In genomic region chr6:12151433-12151820, GRCh38 we compare ENCODE assay signal across 13 cellular contexts.
"Had no signal": no experiment of that assay in that cellular context is flagged by ENCODE, and none has a peak within 500 bp of the region (broad histone marks: within the 10 kb centered on the region; RNA-seq: fewer than 3 reads in every experiment).

No MANE protein-coding gene starts in this region.

- H3K9me3 Mint-ChIP-seq: activated CD4-positive, alpha-beta T cell treated with anti-CD3 and anti-CD28 coated beads, Interleukin-2, amount 10 ng/mL, durations not matched to agents 7 days and 5 days; activated T-cell treated with anti-CD3 and anti-CD28 coated beads, Interleukin-2, amount 50 U/mL, for 4 hours; endodermal cell; immature natural killer cell; nephron progenitor cell; stimulated activated memory B cell treated with anti-CD40 and anti-IgM and Interleukin-4, amounts not matched to agents 10 μg/mL and 1 μg/mL and 100 μg/mL, for 72 hours; T-cell had no signal

- H3K36me3 ChIP-seq: sigmoid colon, thyroid gland had no signal

- DNase-seq: activated effector memory CD4-positive, alpha-beta T cell treated with Interleukin-2 at 50 U/mL for 16 hours; sigmoid colon had no signal

- ATAC-seq: stimulated activated memory B cell treated with anti-CD40 and anti-IgM and Interleukin-4, amounts not matched to agents 10 μg/mL and 1 μg/mL and 100 μg/mL, for 72 hours had no signal

- H3K4me3 Mint-ChIP-seq: activated CD4-positive, alpha-beta T cell treated with anti-CD3 and anti-CD28 coated beads, Interleukin-2, amount 10 ng/mL, durations not matched to agents 7 days and 5 days; activated CD8-positive, alpha-beta T cell treated with anti-CD3 and anti-CD28 coated beads, Interleukin-2, amount 10 ng/mL, durations not matched to agents 7 days and 5 days; activated T-cell treated with anti-CD3 and anti-CD28 coated beads, Interleukin-2, amount 50 U/mL, for 4 hours; endodermal cell; immature natural killer cell; mesothelial cell of epicardium; nephron progenitor cell; stimulated activated memory B cell treated with anti-CD40 and anti-IgM and Interleukin-4, amounts not matched to agents 10 μg/mL and 1 μg/mL and 100 μg/mL, for 72 hours; T-cell had no signal

- H3K27ac ChIP-seq: sigmoid colon, spleen, thyroid gland had no signal

- H3K27ac Mint-ChIP-seq: activated CD4-positive, alpha-beta T cell treated with anti-CD3 and anti-CD28 coated beads, Interleukin-2, amount 10 ng/mL, durations not matched to agents 7 days and 5 days; activated CD8-positive, alpha-beta T cell treated with anti-CD3 and anti-CD28 coated beads, Interleukin-2, amount 10 ng/mL, durations not matched to agents 7 days and 5 days; endodermal cell; immature natural killer cell; stimulated activated memory B cell treated with anti-CD40 and anti-IgM and Interleukin-4, amounts not matched to agents 10 μg/mL and 1 μg/mL and 100 μg/mL, for 72 hours; T-cell had no signal

- H3K36me3 Mint-ChIP-seq: immature natural killer cell had no signal

- H3K4me1 ChIP-seq: thyroid gland had no signal

- H3K27me3 Mint-ChIP-seq: activated CD4-positive, alpha-beta T cell treated with anti-CD3 and anti-CD28 coated beads, Interleukin-2, amount 10 ng/mL, durations not matched to agents 7 days and 5 days; stimulated activated memory B cell treated with anti-CD40 and anti-IgM and Interleukin-4, amounts not matched to agents 10 μg/mL and 1 μg/mL and 100 μg/mL, for 72 hours; T-cell had no signal

- H3K9me3 ChIP-seq: sigmoid colon, spleen, thyroid gland had no signal

- H3K4me1 Mint-ChIP-seq: immature natural killer cell had no signal

- H3K27me3 ChIP-seq: sigmoid colon, spleen, thyroid gland had no signal

- H3K4me3 ChIP-seq: sigmoid colon, spleen, thyroid gland had no signal
